In genomic region chr20:50929299-50930138, GRCh38 we compare ENCODE assay signal across 1 cellular context.
A peak's percentile ranks its signal among the peaks of the same experiment; 100 is the strongest.
TF ChIP-seq lines count a peak whose summit lies in the region.

No MANE protein-coding gene starts in this region.

TF ChIP-seq in HEK293, 187 proteins besides CTCF, POLR2A, EP300 and RAD21 (continued from another document and continues in another):
- TF ChIP-seq ZBTB20 (tag by site-specific recombination; IDR thresholded peaks at IDR 0.05) = no peak
- no peak for TF ChIP-seq ZNF157 (tag by site-specific recombination; IDR thresholded peaks at IDR 0.05)
- TF ChIP-seq ZNF571 (tag by site-specific recombination; IDR thresholded peaks at IDR 0.05) = no peak
- TF ChIP-seq ZNF473 (tag by site-specific recombination; IDR thresholded peaks at IDR 0.05) = no peak
- 0 out of 2 replicates have a peak, but pooled peaks have one; percentile 19 for TF ChIP-seq ZNF664 (tag by site-specific recombination; IDR thresholded peaks at IDR 0.05)
- 0 out of 2 replicates have a peak, but pooled peaks have one; percentile 14 for TF ChIP-seq ZNF623 (tag by site-specific recombination; IDR thresholded peaks at IDR 0.05)
- no peak for TF ChIP-seq ZFP3 (tag by site-specific recombination; IDR thresholded peaks at IDR 0.05; ENCODE audit: low read depth)
- TF ChIP-seq, protein P1, sequence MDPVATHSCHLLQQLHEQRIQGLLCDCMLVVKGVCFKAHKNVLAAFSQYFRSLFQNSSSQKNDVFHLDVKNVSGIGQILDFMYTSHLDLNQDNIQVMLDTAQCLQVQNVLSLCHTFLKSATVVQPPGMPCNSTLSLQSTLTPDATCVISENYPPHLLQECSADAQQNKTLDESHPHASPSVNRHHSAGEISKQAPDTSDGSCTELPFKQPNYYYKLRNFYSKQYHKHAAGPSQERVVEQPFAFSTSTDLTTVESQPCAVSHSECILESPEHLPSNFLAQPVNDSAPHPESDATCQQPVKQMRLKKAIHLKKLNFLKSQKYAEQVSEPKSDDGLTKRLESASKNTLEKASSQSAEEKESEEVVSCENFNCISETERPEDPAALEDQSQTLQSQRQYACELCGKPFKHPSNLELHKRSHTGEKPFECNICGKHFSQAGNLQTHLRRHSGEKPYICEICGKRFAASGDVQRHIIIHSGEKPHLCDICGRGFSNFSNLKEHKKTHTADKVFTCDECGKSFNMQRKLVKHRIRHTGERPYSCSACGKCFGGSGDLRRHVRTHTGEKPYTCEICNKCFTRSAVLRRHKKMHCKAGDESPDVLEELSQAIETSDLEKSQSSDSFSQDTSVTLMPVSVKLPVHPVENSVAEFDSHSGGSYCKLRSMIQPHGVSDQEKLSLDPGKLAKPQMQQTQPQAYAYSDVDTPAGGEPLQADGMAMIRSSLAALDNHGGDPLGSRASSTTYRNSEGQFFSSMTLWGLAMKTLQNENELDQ (tag by site-specific recombination; IDR thresholded peaks at IDR 0.05; ENCODE audit: low read depth) = no peak
- no peak for TF ChIP-seq ZBTB21 (tag by site-specific recombination; IDR thresholded peaks at IDR 0.05)
- TF ChIP-seq ZNF26 (tag by site-specific recombination; IDR thresholded peaks at IDR 0.05) = no peak
- TF ChIP-seq ZNF560 (tag by site-specific recombination; IDR thresholded peaks at IDR 0.05; ENCODE audit: borderline replicate concordance) = no peak
- peak; percentile 69; the same call in 1 of the 2 replicates for TF ChIP-seq YY1 (tag by site-specific recombination; IDR thresholded peaks at IDR 0.05)
- TF ChIP-seq ZNF677 (tag by site-specific recombination; IDR thresholded peaks at IDR 0.05) = no peak
- no peak for TF ChIP-seq MZF1 (tag by site-specific recombination; IDR thresholded peaks at IDR 0.05; ENCODE audit: borderline replicate concordance)
- peak; percentile 70 for TF ChIP-seq PRDM1 (tag by site-specific recombination; IDR thresholded peaks at IDR 0.05)
- TF ChIP-seq ZNF830 (tag by site-specific recombination; IDR thresholded peaks at IDR 0.05; ENCODE audit: low read depth) = no peak
- TF ChIP-seq ZNF596 (tag by site-specific recombination; IDR thresholded peaks at IDR 0.05) = no peak
- peak; percentile 73 for TF ChIP-seq ZBTB10 (tag by site-specific recombination; IDR thresholded peaks at IDR 0.05)
- TF ChIP-seq ZNF791 (tag by site-specific recombination; IDR thresholded peaks at IDR 0.05) = no peak
- peak; percentile 43 for TF ChIP-seq ZXDB (tag by site-specific recombination; IDR thresholded peaks at IDR 0.05)
- peak; percentile 55; the same call in 1 of the 2 replicates for TF ChIP-seq ZNF558 (tag by site-specific recombination; IDR thresholded peaks at IDR 0.05)
- TF ChIP-seq ZNF76 (tag by site-specific recombination; IDR thresholded peaks at IDR 0.05; ENCODE audit: borderline replicate concordance, low read depth) = peak; percentile 92
- no peak for TF ChIP-seq SETDB1 (IDR thresholded peaks at IDR 0.05; ENCODE audit: insufficient read length, low read length)
- TF ChIP-seq KLF9 (tag by site-specific recombination; IDR thresholded peaks at IDR 0.05; ENCODE audit: low read depth) = peak; percentile 35; the same call in 1 of the 2 replicates
- peak; percentile 60; the same call in 1 of the 2 replicates for TF ChIP-seq ZNF580 (tag by site-specific recombination; IDR thresholded peaks at IDR 0.05)
- no peak for TF ChIP-seq HOXC10 (CRISPR knock-in tag; IDR thresholded peaks at IDR 0.05)
- no peak for TF ChIP-seq OSR2 (tag by site-specific recombination; IDR thresholded peaks at IDR 0.05)
- peak; percentile 85 for TF ChIP-seq ZFP69B (tag by site-specific recombination; IDR thresholded peaks at IDR 0.05)
- peak; percentile 84 for TF ChIP-seq ZNF692 (tag by site-specific recombination; IDR thresholded peaks at IDR 0.05)
- TF ChIP-seq ZNF37A (tag by site-specific recombination; IDR thresholded peaks at IDR 0.05) = no peak
- peak; percentile 40; the same call in 1 of the 2 replicates for TF ChIP-seq GLIS1 (tag by site-specific recombination; IDR thresholded peaks at IDR 0.05)
- peak; percentile 56; the same call in 1 of the 2 replicates for TF ChIP-seq ZNF501 (tag by site-specific recombination; IDR thresholded peaks at IDR 0.05)
- TF ChIP-seq, protein P2, sequence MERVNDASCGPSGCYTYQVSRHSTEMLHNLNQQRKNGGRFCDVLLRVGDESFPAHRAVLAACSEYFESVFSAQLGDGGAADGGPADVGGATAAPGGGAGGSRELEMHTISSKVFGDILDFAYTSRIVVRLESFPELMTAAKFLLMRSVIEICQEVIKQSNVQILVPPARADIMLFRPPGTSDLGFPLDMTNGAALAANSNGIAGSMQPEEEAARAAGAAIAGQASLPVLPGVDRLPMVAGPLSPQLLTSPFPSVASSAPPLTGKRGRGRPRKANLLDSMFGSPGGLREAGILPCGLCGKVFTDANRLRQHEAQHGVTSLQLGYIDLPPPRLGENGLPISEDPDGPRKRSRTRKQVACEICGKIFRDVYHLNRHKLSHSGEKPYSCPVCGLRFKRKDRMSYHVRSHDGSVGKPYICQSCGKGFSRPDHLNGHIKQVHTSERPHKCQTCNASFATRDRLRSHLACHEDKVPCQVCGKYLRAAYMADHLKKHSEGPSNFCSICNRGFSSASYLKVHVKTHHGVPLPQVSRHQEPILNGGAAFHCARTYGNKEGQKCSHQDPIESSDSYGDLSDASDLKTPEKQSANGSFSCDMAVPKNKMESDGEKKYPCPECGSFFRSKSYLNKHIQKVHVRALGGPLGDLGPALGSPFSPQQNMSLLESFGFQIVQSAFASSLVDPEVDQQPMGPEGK (tag by site-specific recombination; IDR thresholded peaks at IDR 0.05) = peak; percentile 97
- TF ChIP-seq IKZF3 (tag by site-specific recombination; IDR thresholded peaks at IDR 0.05) = peak; percentile 38; the same call in 1 of the 2 replicates
- TF ChIP-seq GLI4 (tag by site-specific recombination; IDR thresholded peaks at IDR 0.05) = no peak
- TF ChIP-seq, protein P3, sequence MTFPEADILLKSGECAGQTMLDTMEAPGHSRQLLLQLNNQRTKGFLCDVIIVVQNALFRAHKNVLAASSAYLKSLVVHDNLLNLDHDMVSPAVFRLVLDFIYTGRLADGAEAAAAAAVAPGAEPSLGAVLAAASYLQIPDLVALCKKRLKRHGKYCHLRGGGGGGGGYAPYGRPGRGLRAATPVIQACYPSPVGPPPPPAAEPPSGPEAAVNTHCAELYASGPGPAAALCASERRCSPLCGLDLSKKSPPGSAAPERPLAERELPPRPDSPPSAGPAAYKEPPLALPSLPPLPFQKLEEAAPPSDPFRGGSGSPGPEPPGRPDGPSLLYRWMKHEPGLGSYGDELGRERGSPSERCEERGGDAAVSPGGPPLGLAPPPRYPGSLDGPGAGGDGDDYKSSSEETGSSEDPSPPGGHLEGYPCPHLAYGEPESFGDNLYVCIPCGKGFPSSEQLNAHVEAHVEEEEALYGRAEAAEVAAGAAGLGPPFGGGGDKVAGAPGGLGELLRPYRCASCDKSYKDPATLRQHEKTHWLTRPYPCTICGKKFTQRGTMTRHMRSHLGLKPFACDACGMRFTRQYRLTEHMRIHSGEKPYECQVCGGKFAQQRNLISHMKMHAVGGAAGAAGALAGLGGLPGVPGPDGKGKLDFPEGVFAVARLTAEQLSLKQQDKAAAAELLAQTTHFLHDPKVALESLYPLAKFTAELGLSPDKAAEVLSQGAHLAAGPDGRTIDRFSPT (tag by site-specific recombination; IDR thresholded peaks at IDR 0.05) = peak; percentile 18; the same call in 1 of the 2 replicates
- TF ChIP-seq ZNF544 (tag by site-specific recombination; IDR thresholded peaks at IDR 0.05) = no peak
- TF ChIP-seq, protein P4, sequence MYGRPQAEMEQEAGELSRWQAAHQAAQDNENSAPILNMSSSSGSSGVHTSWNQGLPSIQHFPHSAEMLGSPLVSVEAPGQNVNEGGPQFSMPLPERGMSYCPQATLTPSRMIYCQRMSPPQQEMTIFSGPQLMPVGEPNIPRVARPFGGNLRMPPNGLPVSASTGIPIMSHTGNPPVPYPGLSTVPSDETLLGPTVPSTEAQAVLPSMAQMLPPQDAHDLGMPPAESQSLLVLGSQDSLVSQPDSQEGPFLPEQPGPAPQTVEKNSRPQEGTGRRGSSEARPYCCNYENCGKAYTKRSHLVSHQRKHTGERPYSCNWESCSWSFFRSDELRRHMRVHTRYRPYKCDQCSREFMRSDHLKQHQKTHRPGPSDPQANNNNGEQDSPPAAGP (tag by site-specific recombination; IDR thresholded peaks at IDR 0.05) = peak; percentile 85
- TF ChIP-seq, protein P5, sequence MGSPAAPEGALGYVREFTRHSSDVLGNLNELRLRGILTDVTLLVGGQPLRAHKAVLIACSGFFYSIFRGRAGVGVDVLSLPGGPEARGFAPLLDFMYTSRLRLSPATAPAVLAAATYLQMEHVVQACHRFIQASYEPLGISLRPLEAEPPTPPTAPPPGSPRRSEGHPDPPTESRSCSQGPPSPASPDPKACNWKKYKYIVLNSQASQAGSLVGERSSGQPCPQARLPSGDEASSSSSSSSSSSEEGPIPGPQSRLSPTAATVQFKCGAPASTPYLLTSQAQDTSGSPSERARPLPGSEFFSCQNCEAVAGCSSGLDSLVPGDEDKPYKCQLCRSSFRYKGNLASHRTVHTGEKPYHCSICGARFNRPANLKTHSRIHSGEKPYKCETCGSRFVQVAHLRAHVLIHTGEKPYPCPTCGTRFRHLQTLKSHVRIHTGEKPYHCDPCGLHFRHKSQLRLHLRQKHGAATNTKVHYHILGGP (tag by site-specific recombination; IDR thresholded peaks at IDR 0.05) = no peak
- TF ChIP-seq, protein P6, sequence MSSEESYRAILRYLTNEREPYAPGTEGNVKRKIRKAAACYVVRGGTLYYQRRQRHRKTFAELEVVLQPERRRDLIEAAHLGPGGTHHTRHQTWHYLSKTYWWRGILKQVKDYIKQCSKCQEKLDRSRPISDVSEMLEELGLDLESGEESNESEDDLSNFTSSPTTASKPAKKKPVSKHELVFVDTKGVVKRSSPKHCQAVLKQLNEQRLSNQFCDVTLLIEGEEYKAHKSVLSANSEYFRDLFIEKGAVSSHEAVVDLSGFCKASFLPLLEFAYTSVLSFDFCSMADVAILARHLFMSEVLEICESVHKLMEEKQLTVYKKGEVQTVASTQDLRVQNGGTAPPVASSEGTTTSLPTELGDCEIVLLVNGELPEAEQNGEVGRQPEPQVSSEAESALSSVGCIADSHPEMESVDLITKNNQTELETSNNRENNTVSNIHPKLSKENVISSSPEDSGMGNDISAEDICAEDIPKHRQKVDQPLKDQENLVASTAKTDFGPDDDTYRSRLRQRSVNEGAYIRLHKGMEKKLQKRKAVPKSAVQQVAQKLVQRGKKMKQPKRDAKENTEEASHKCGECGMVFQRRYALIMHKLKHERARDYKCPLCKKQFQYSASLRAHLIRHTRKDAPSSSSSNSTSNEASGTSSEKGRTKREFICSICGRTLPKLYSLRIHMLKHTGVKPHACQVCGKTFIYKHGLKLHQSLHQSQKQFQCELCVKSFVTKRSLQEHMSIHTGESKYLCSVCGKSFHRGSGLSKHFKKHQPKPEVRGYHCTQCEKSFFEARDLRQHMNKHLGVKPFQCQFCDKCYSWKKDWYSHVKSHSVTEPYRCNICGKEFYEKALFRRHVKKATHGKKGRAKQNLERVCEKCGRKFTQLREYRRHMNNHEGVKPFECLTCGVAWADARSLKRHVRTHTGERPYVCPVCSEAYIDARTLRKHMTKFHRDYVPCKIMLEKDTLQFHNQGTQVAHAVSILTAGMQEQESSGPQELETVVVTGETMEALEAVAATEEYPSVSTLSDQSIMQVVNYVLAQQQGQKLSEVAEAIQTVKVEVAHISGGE (tag by site-specific recombination; conservative IDR thresholded peaks at IDR 0.05; ENCODE audit: low read depth) = peak; percentile 15; the same call in 1 of the 2 replicates
- no peak for TF ChIP-seq ZNF529 (tag by site-specific recombination; IDR thresholded peaks at IDR 0.05; ENCODE audit: insufficient replicate concordance)
- no peak for TF ChIP-seq ZSCAN16 (tag by site-specific recombination; IDR thresholded peaks at IDR 0.05)
- TF ChIP-seq ZNF311 (tag by site-specific recombination; IDR thresholded peaks at IDR 0.05; ENCODE audit: borderline replicate concordance) = no peak
- TF ChIP-seq ZNF155 (tag by site-specific recombination; IDR thresholded peaks at IDR 0.05) = no peak
- TF ChIP-seq ZNF660 (tag by site-specific recombination; IDR thresholded peaks at IDR 0.05) = peak; percentile 88
- TF ChIP-seq ZNF610 (tag by site-specific recombination; IDR thresholded peaks at IDR 0.05; ENCODE audit: borderline replicate concordance) = no peak
